ENCODE assay signal across 1 cellular context in the genomic region with DNA sequence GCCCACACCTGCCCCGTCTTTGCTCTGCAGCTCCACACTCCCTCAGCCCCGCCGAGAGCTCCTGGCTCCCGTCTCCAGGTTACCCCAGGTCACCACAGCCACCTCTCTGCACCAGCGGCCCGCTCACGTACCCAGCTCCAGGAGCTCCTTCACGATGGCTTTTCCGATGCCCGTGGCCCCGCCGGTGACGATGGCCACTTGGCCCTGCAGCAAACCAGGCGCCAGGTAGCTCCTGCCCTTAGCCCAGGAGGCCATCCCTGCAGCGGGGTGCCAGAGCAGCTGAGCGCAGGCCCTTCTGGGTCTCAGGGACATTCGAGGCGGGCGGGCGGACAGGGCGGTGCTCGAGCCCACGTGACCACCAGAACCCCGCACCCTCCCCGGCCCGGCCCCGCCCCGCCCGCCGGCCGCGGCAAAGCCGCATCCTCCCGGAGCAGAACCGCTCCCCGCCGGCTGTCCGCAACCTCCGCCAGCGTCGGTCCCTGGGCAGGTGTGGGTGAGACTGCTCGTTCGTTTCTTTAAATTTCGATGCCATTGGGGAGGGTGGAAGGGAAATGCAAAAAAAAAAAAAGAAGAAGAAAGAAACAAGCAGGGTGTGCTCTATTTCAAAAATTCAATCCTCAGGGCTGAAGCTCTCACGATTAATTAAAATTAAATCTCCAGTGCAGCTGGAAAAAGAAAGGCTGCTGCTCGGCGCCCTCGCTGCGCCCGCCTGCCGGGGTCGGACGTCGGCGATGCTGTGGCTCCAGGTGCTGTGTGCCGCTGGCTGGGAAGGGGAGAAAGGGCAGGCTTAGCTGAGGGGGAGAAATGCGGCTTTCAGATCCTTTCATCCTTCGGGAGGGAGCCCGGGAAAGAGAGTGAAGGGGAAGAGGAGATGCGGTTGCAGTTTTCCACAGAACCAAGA.
TF ChIP-seq lines count a peak whose summit lies in the region.

Gene PECR (minus strand): TSS at position 323 of the 901 bp plus-strand sequence. CDS start 68 bp downstream, at position 255.
Gene TMEM169 (plus strand): TSS at position 433 of the 901 bp plus-strand sequence. CDS start 14,045 bp downstream, outside the sequence.

TF ChIP-seq in K562, 482 proteins besides CTCF, POLR2A, EP300 and RAD21 (continued from another document and continues in another):
- TF ChIP-seq, protein P1, sequence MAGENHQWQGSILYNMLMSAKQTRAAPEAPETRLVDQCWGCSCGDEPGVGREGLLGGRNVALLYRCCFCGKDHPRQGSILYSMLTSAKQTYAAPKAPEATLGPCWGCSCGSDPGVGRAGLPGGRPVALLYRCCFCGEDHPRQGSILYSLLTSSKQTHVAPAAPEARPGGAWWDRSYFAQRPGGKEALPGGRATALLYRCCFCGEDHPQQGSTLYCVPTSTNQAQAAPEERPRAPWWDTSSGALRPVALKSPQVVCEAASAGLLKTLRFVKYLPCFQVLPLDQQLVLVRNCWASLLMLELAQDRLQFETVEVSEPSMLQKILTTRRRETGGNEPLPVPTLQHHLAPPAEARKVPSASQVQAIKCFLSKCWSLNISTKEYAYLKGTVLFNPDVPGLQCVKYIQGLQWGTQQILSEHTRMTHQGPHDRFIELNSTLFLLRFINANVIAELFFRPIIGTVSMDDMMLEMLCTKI (IDR thresholded peaks at IDR 0.05; ENCODE audit: partially characterized antibody), result no peak
- TF ChIP-seq, protein P2, sequence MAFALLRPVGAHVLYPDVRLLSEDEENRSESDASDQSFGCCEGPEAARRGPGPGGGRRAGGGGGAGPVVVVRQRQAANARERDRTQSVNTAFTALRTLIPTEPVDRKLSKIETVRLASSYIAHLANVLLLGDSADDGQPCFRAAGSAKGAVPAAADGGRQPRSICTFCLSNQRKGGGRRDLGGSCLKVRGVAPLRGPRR (CRISPR knock-in tag; IDR thresholded peaks at IDR 0.05), result no peak
- no peak for TF ChIP-seq HSF4 (CRISPR knock-in tag; IDR thresholded peaks at IDR 0.05; ENCODE audit: borderline replicate concordance)
- TF ChIP-seq POU5F1 (IDR thresholded peaks at IDR 0.05; ENCODE audit: borderline replicate concordance, low read depth, low read length, partially characterized antibody), result no peak
- no peak for TF ChIP-seq ZNF551 (CRISPR knock-in tag; IDR thresholded peaks at IDR 0.05)
- no peak for TF ChIP-seq ZNF24 (IDR thresholded peaks at IDR 0.05)
- TF ChIP-seq GATA2 (CRISPR knock-in tag; IDR thresholded peaks at IDR 0.05), result no peak
- no peak for TF ChIP-seq U2AF1 (optimal IDR thresholded peaks at IDR 0.05; ENCODE audit: low read depth, low read length)
- TF ChIP-seq, protein P3, sequence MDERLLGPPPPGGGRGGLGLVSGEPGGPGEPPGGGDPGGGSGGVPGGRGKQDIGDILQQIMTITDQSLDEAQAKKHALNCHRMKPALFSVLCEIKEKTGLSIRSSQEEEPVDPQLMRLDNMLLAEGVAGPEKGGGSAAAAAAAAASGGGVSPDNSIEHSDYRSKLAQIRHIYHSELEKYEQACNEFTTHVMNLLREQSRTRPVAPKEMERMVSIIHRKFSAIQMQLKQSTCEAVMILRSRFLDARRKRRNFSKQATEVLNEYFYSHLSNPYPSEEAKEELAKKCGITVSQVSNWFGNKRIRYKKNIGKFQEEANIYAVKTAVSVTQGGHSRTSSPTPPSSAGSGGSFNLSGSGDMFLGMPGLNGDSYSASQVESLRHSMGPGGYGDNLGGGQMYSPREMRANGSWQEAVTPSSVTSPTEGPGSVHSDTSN (CRISPR knock-in tag; IDR thresholded peaks at IDR 0.05; ENCODE audit: low read depth), result no peak
- TF ChIP-seq, protein P3 (tag; conservative IDR thresholded peaks at IDR 0.05; ENCODE audit: low read depth), result no peak
- no peak for TF ChIP-seq ATF4 (CRISPR knock-in tag; IDR thresholded peaks at IDR 0.05)
- TF ChIP-seq ZNF512 (tag; IDR thresholded peaks at IDR 0.05), result no peak
- no peak for TF ChIP-seq JUN (IDR thresholded peaks at IDR 0.05; ENCODE audit: borderline replicate concordance, low read depth, low read length)
- TF ChIP-seq JUN (CRISPR knock-in tag; IDR thresholded peaks at IDR 0.05; ENCODE audit: borderline replicate concordance), result no peak
- TF ChIP-seq ESRRA (IDR thresholded peaks at IDR 0.05; ENCODE audit: borderline replicate concordance, low read depth), result no peak
- TF ChIP-seq RCOR1 (IDR thresholded peaks at IDR 0.05; ENCODE audit: borderline replicate concordance in 1 of 2, low read depth in 2 of 2, low read length in 2 of 2), result no peak
- no peak for TF ChIP-seq ZFP1 (CRISPR knock-in tag; IDR thresholded peaks at IDR 0.05)
- TF ChIP-seq USF1 (CRISPR knock-in tag; IDR thresholded peaks at IDR 0.05), result peak; percentile 89
- no peak for TF ChIP-seq ZNF644 (tag; IDR thresholded peaks at IDR 0.05; ENCODE audit: low read depth)
- TF ChIP-seq CHD1 (IDR thresholded peaks at IDR 0.05; ENCODE audit: low read length), result no peak
- no peak for TF ChIP-seq STAG1 (CRISPR knock-in tag; IDR thresholded peaks at IDR 0.05; ENCODE audit: borderline replicate concordance)
- no peak for TF ChIP-seq LARP7 (IDR thresholded peaks at IDR 0.05)
- TF ChIP-seq, protein P4, sequence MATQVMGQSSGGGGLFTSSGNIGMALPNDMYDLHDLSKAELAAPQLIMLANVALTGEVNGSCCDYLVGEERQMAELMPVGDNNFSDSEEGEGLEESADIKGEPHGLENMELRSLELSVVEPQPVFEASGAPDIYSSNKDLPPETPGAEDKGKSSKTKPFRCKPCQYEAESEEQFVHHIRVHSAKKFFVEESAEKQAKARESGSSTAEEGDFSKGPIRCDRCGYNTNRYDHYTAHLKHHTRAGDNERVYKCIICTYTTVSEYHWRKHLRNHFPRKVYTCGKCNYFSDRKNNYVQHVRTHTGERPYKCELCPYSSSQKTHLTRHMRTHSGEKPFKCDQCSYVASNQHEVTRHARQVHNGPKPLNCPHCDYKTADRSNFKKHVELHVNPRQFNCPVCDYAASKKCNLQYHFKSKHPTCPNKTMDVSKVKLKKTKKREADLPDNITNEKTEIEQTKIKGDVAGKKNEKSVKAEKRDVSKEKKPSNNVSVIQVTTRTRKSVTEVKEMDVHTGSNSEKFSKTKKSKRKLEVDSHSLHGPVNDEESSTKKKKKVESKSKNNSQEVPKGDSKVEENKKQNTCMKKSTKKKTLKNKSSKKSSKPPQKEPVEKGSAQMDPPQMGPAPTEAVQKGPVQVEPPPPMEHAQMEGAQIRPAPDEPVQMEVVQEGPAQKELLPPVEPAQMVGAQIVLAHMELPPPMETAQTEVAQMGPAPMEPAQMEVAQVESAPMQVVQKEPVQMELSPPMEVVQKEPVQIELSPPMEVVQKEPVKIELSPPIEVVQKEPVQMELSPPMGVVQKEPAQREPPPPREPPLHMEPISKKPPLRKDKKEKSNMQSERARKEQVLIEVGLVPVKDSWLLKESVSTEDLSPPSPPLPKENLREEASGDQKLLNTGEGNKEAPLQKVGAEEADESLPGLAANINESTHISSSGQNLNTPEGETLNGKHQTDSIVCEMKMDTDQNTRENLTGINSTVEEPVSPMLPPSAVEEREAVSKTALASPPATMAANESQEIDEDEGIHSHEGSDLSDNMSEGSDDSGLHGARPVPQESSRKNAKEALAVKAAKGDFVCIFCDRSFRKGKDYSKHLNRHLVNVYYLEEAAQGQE (CRISPR knock-in tag; IDR thresholded peaks at IDR 0.05; ENCODE audit: low read depth), result no peak
- TF ChIP-seq, protein P5, sequence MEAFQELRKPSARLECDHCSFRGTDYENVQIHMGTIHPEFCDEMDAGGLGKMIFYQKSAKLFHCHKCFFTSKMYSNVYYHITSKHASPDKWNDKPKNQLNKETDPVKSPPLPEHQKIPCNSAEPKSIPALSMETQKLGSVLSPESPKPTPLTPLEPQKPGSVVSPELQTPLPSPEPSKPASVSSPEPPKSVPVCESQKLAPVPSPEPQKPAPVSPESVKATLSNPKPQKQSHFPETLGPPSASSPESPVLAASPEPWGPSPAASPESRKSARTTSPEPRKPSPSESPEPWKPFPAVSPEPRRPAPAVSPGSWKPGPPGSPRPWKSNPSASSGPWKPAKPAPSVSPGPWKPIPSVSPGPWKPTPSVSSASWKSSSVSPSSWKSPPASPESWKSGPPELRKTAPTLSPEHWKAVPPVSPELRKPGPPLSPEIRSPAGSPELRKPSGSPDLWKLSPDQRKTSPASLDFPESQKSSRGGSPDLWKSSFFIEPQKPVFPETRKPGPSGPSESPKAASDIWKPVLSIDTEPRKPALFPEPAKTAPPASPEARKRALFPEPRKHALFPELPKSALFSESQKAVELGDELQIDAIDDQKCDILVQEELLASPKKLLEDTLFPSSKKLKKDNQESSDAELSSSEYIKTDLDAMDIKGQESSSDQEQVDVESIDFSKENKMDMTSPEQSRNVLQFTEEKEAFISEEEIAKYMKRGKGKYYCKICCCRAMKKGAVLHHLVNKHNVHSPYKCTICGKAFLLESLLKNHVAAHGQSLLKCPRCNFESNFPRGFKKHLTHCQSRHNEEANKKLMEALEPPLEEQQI (IDR thresholded peaks at IDR 0.05), result no peak
- no peak for TF ChIP-seq GABPB2 (CRISPR knock-in tag; conservative IDR thresholded peaks at IDR 0.05)
- no peak for TF ChIP-seq TEAD4 (IDR thresholded peaks at IDR 0.05; ENCODE audit: low read length)
- TF ChIP-seq TEAD4 (CRISPR knock-in tag; IDR thresholded peaks at IDR 0.05; ENCODE audit: borderline replicate concordance), result no peak
- TF ChIP-seq ZNF282 (CRISPR knock-in tag; IDR thresholded peaks at IDR 0.05), result no peak
- no peak for TF ChIP-seq FIP1L1 (IDR thresholded peaks at IDR 0.05; ENCODE audit: low read depth, low read length, poor library complexity, severe bottlenecking)
- TF ChIP-seq RNF219 (CRISPR knock-in tag; IDR thresholded peaks at IDR 0.05), result no peak
- no peak for TF ChIP-seq SMC3 (conservative IDR thresholded peaks at IDR 0.05; ENCODE audit: insufficient read depth, low read depth, low read length)
- TF ChIP-seq RBFOX2 (IDR thresholded peaks at IDR 0.05; ENCODE audit: low read depth, low read length), result peak; percentile 83
- TF ChIP-seq ZBTB7A (IDR thresholded peaks at IDR 0.05; ENCODE audit: borderline replicate concordance, control insufficient read depth, low read depth, low read length), result no peak
- TF ChIP-seq, protein P6, sequence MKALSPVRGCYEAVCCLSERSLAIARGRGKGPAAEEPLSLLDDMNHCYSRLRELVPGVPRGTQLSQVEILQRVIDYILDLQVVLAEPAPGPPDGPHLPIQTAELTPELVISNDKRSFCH (CRISPR knock-in tag; IDR thresholded peaks at IDR 0.05), result no peak
- TF ChIP-seq, protein P6 (tag; IDR thresholded peaks at IDR 0.05), result no peak
- TF ChIP-seq KLF13 (tag; IDR thresholded peaks at IDR 0.05; ENCODE audit: borderline replicate concordance, low read depth), result no peak
- TF ChIP-seq ZNF12 (CRISPR knock-in tag; IDR thresholded peaks at IDR 0.05), result 0 out of 2 replicates have a peak, but pooled peaks have one; percentile 44
- TF ChIP-seq SMAD2 (IDR thresholded peaks at IDR 0.05; ENCODE audit: low read depth, low read length), result no peak
